In the genomic region with DNA sequence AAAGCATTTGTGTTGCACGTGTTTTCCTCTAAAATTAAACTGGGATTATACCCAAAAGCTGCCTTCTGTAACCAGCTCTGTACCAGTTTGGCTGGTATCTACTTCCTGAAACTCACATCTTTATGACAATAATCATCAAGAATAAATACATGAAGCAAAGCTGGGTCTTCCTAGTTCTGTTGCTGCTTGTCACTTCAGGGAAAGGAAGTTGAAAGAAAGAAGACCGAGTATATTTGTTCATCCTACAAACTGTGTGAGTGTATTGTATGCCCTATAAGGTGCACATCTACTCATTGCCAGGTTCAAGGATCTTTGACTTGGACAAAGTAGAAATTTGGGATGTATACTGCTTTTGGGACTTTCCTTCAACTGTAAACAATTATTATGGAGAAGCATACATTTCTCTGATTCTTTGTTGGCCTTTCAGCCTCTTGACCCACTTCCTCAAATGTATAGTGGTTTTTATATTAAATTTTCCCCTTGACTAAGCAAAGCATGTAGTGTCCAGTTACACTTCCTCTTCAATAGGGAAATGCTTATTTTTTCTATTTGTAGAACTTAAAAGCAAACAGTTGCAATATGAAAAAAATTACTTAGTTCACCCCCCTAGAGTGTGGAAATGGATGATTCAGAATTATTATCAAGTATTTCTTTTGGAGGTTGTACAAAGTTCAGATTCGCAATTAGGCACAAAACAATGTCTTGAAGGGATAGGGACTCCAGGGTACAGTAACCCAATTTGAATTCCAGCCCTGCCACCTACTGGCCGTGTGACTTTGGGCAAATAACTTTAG, we compare ENCODE assay signal across 8 cellular contexts. TPM values are rescaled to one million over a fixed set of nuclear protein-coding genes. Genes with fewer than 3 reads are reported as not detected.
DNase-seq lines count a peak whose midpoint lies in the region; ATAC-seq and TF ChIP-seq lines count a peak whose summit lies in the region.

No MANE protein-coding gene starts in this region.

- TF ChIP-seq EP300 in esophagus muscularis mucosa (IDR thresholded peaks at IDR 0.05) = no peak

- peaks cover 0 to 6% (median 4%) of the 10 kb centered on the region in 7 donors for H3K9me3 Mint-ChIP-seq in CD14-positive monocyte
- no peaks in the 10 kb centered on the region for H3K9me3 Mint-ChIP-seq in activated CD4-positive, alpha-beta memory T cell treated with anti-CD3 and anti-CD28 coated beads for 36 hours

- no peaks in the 10 kb centered on the region for H3K27me3 ChIP-seq in esophagus muscularis mucosa

- no peak for TF ChIP-seq POLR2A in esophagus muscularis mucosa (IDR thresholded peaks at IDR 0.05; ENCODE audit: low read depth)

- DNase-seq in CD14-positive monocyte (ENCODE audit: low spot score) (peak; percentile 72), NCI-H524 treated with DMSO at 0.1 percent for 48 hours (lab: John Stamatoyannopoulos, UW) (peak; percentile 9), esophagus muscularis mucosa (ENCODE audit: extremely low spot score) (no peak), non-pigmented ciliary epithelial cell (ENCODE audit: low read depth) (peak; percentile 34), superior temporal gyrus (ENCODE audit: extremely low spot score) (no peak)
- DNase-seq in activated CD4-positive, alpha-beta memory T cell treated with anti-CD3 and anti-CD28 coated beads for 36 hours = peak; percentile 73

- peaks cover 0 to 10% (median 0%) of the 10 kb centered on the region in 4 donors for H3K4me1 ChIP-seq in esophagus muscularis mucosa

- H3K36me3 Mint-ChIP-seq in CD14-positive monocyte = peaks cover 3 to 6% of the 10 kb centered on the region in 2 donors
- no peaks in the 10 kb centered on the region for H3K36me3 Mint-ChIP-seq in activated CD4-positive, alpha-beta memory T cell treated with anti-CD3 and anti-CD28 coated beads for 36 hours

- H3K4me1 Mint-ChIP-seq in CD14-positive monocyte = peaks cover 64% of the 10 kb centered on the region
- peaks cover 11% of the 10 kb centered on the region for H3K4me1 Mint-ChIP-seq in activated CD4-positive, alpha-beta memory T cell treated with anti-CD3 and anti-CD28 coated beads for 36 hours (ENCODE audit: low read depth)

- peak overlapping the region in 2 of 4 donors; percentile 12 to 40 for H3K27ac ChIP-seq in esophagus muscularis mucosa (replicated peaks in 1 of 4)

- H3K36me3 ChIP-seq in esophagus muscularis mucosa = no peaks in the 10 kb centered on the region

- peaks cover 0 to 5% (median 0%) of the 10 kb centered on the region in 4 donors for H3K9me3 ChIP-seq in esophagus muscularis mucosa

- ATAC-seq in GM21529 (IDR thresholded peaks at IDR 0.05; ENCODE audit: unreplicated experiment) = peak; percentile 57
- no peak for ATAC-seq in HG02970 (IDR thresholded peaks at IDR 0.05; ENCODE audit: low FRiP score, unreplicated experiment)

- H3K27me3 Mint-ChIP-seq in CD14-positive monocyte (ENCODE audit: low read depth in 3 of 3) = no peaks in the 10 kb centered on the region
- H3K27me3 Mint-ChIP-seq in activated CD4-positive, alpha-beta memory T cell treated with anti-CD3 and anti-CD28 coated beads for 36 hours = peaks cover 6% of the 10 kb centered on the region

- 42% methylated on average over 4 of the region's 4 CpGs for WGBS in esophagus muscularis mucosa

- POLR2A ChIA-PET in activated CD4-positive, alpha-beta memory T cell treated with anti-CD3 and anti-CD28 coated beads for 36 hours (lab: Charles Lee) = no interaction called here

- H3K4me3 ChIP-seq in esophagus muscularis mucosa = no peak overlapping the region

- H3K4me3 Mint-ChIP-seq in CD14-positive monocyte = peak overlapping the region; percentile 21 to 27
- H3K4me3 Mint-ChIP-seq in activated CD4-positive, alpha-beta memory T cell treated with anti-CD3 and anti-CD28 coated beads for 36 hours = no peak overlapping the region

- CTCF ChIA-PET in activated CD4-positive, alpha-beta memory T cell treated with anti-CD3 and anti-CD28 coated beads for 36 hours (lab: Charles Lee) = interaction anchor here (1.1 to 3.7 kb wide), 4 partner anchors 11 to 178 kb away, joined by 7 to 24 read pairs (median 9); no protein-coding TSS in a partner anchor

- H3K27ac Mint-ChIP-seq in CD14-positive monocyte = peak overlapping the region; percentile 94 to 98 (median 96)
- no peak overlapping the region for H3K27ac Mint-ChIP-seq in activated CD4-positive, alpha-beta memory T cell treated with anti-CD3 and anti-CD28 coated beads for 36 hours

- intact Hi-C loops in CD14-positive monocyte (cut with micrococcal nuclease) = loop anchor here in 1 of 2 donors (1.0 kb wide), 2 partner anchors 9 to 12 kb away; no protein-coding TSS in a partner anchor
- intact Hi-C loops in activated CD4-positive, alpha-beta memory T cell treated with anti-CD3 and anti-CD28 coated beads for 36 hours (cut with micrococcal nuclease) = loop anchor here (1.0 kb wide), 2 partner anchors 13 to 175 kb away; no protein-coding TSS in a partner anchor
- intact Hi-C loops in esophagus muscularis mucosa (cut with DNase I) = no loop called here

- TF ChIP-seq CTCF in CD14-positive monocyte (IDR thresholded peaks at IDR 0.05) = peak; percentile 84
- peak; percentile 45 to 53 (median 52) for TF ChIP-seq CTCF in esophagus muscularis mucosa (IDR thresholded peaks at IDR 0.05)

RNA-seq across cellular contexts. Expression of a gene that starts 28.9 kb away (rescaled TPM):
- polyA plus RNA-seq in CD14-positive monocyte = 100 to 1,000 TPM; 204 to 324 TPM
- total RNA-seq in activated CD4-positive, alpha-beta memory T cell treated with anti-CD3 and anti-CD28 coated beads for 36 hours = 10 to 100 TPM; 14.3 to 17.0 TPM
- 10 to 100 TPM; 28.7 to 56.3 (median 39.3) TPM for total RNA-seq in esophagus muscularis mucosa

RNA-seq across cellular contexts. Expression of a gene that starts 49.5 kb away (rescaled TPM):
- 10 to 100 TPM; 56.2 to 95.3 TPM for polyA plus RNA-seq in CD14-positive monocyte
- total RNA-seq in activated CD4-positive, alpha-beta memory T cell treated with anti-CD3 and anti-CD28 coated beads for 36 hours = 10 to 100 TPM; 28.0 to 32.0 TPM
- 10 to 100 TPM; 22.4 to 28.3 (median 26.4) TPM for total RNA-seq in esophagus muscularis mucosa

Comparison
In these comparisons a context has a peak if more than half of its experiments do, and no peak if none do; other contexts are left out.
1. DNase-seq: peak in CD14-positive monocyte (single experiment), NCI-H524 treated with DMSO at 0.1 percent for 48 hours (single experiment), activated CD4-positive, alpha-beta memory T cell treated with anti-CD3 and anti-CD28 coated beads for 36 hours (single experiment) and non-pigmented ciliary epithelial cell (single experiment); none in esophagus muscularis mucosa (single experiment) and superior temporal gyrus (single experiment).